Comparison of ENCODE assay signal across 26 cellular contexts in the genomic region with DNA sequence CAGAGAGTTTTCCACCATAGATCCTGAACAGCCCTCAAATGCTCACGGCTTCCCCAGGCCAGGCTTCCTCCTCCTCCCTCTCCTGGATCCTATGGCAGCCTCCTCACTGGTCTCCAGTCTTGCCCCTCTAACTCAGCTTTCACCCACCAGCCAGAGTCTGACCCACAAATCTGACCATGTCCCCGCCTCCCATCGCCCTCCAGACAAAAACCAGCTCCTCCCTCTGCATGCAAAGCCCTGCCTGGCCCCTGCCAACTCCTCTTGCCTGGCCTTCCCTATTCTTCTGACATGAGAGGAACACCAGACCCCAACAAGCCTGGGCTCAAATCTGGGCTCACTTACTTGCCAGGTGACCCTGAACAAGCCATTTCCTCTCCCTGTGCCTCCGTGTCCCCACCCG. TPM values are rescaled to one million over a fixed set of nuclear protein-coding genes. Genes with fewer than 3 reads are reported as not detected.
DNase-seq lines count a peak whose midpoint lies in the region; TF ChIP-seq lines count a peak whose summit lies in the region.
"Had no signal": no experiment of that assay in that cellular context is flagged by ENCODE, and none has a peak within 500 bp of the region (broad histone marks: within the 10 kb centered on the region; RNA-seq: fewer than 3 reads in every experiment).

No MANE protein-coding gene starts in this region.

- H3K9ac ChIP-seq in HUES6 (ENCODE audit: low read length), result peak overlapping the region; percentile 1

- H3K27ac ChIP-seq in CD8-positive, alpha-beta memory T cell (ENCODE audit: low read depth, low read length), result no peak overlapping the region
- H3K27ac ChIP-seq in HUES6 (ENCODE audit: low read depth, low read length) (no peak overlapping the region), ectodermal cell (ENCODE audit: insufficient read depth, low read depth, low read length, poor library complexity, severe bottlenecking) (peak overlapping the region; percentile 52)
- H3K27ac ChIP-seq: psoas muscle, SK-N-MC, tibial artery had no signal

- no peaks in the 10 kb centered on the region for H3K27me3 Mint-ChIP-seq in CD8-positive, alpha-beta memory T cell
- no peaks in the 10 kb centered on the region for H3K27me3 Mint-ChIP-seq in neural crest cell (ENCODE audit: low read depth)
- H3K27me3 Mint-ChIP-seq: naive B cell had no signal

- no peaks in the 10 kb centered on the region for H3K9me3 ChIP-seq in CD8-positive, alpha-beta memory T cell (ENCODE audit: low read length)
- H3K9me3 ChIP-seq in HUES6 (ENCODE audit: control insufficient read depth, insufficient read depth, low read depth, low read length) (no peaks in the 10 kb centered on the region), ectodermal cell (ENCODE audit: control insufficient read depth, low read length) (no peaks in the 10 kb centered on the region)
- H3K9me3 ChIP-seq: psoas muscle, tibial artery had no signal

- peaks cover 61% of the 10 kb centered on the region for H3K36me3 ChIP-seq in CD8-positive, alpha-beta memory T cell (ENCODE audit: insufficient read depth, low read length)
- peaks cover 42% of the 10 kb centered on the region for H3K36me3 ChIP-seq in HUES6 (ENCODE audit: control insufficient read depth, insufficient read depth, low read length)
- H3K36me3 ChIP-seq in ectodermal cell (ENCODE audit: control insufficient read depth, insufficient read depth, low read length), result no peaks in the 10 kb centered on the region

- CTCF ChIA-PET in CD8-positive, alpha-beta memory T cell (lab: Charles Lee), result no interaction called here

- no peak overlapping the region for H3K4me3 ChIP-seq in CD8-positive, alpha-beta memory T cell (ENCODE audit: low read length)
- H3K4me3 ChIP-seq in HUES6 (ENCODE audit: low read depth, low read length), result no peak overlapping the region
- H3K4me3 ChIP-seq in ectodermal cell (ENCODE audit: insufficient read depth, low read depth, low read length), result no peak overlapping the region
- H3K4me3 ChIP-seq: lung, psoas muscle, SK-N-MC, tibial artery had no signal

- no peak for TF ChIP-seq CTCF in neural crest cell (conservative IDR thresholded peaks at IDR 0.05)

- H3K4me1 Mint-ChIP-seq in CD8-positive, alpha-beta memory T cell, result peaks cover 0 to 4% (median 0%) of the 10 kb centered on the region in 3 donors
- H3K4me1 Mint-ChIP-seq in neural crest cell, result peaks cover 12% of the 10 kb centered on the region

- POLR2A ChIA-PET in CD8-positive, alpha-beta memory T cell (lab: Charles Lee), result interaction anchor here (0.5 kb wide), 1 partner anchor 19 kb away, joined by 5 read pairs; no protein-coding TSS in a partner anchor

- WGBS in ectodermal cell, 2 experiments, result 76 to 79% methylated on average over 5 of the region's 5 CpGs

- DNase-seq in CD8-positive, alpha-beta memory T cell, result no peak
- DNase-seq in neural crest cell (ENCODE audit: low read depth, low spot score) (no peak), HT-29 (ENCODE audit: low spot score) (no peak), 8988T (no peak)
- no peak for DNase-seq in activated CD8-positive, alpha-beta memory T cell treated with anti-CD3 and anti-CD28 coated beads, Interleukin-2, amount 50 U/mL, for 4 hours
- DNase-seq: activated CD4-positive, CD25-positive, alpha-beta regulatory T cell; COR-L47; DND-41; erythroblast; foreskin melanocyte; hippocampal formation; Kasumi-1; naive B cell; NCI-H1048; NCI-H2029; NCI-H446 treated with DMSO at 0.1 percent for 48 hours; NK-92 treated with Interleukin-12 subunit alpha and Interleukin-12 subunit beta, amount 100 ng/mL, for 24 hours; psoas muscle; stimulated activated CD4-positive, alpha-beta T cell treated with anti-CD3 and anti-CD28 coated beads, Interleukin-2, amount 100 ng/mL, for 24 hours; stimulated activated naive CD8-positive, alpha-beta T cell treated with anti-CD3 and anti-CD28 coated beads, Interleukin-15, Interleukin-2, amounts not matched to agents 100 U/mL and 50 U/mL, for 24 hours; tibial artery had no signal

- H3K36me3 Mint-ChIP-seq in CD8-positive, alpha-beta memory T cell, result peaks cover 0 to 92% (median 20%) of the 10 kb centered on the region in 3 donors
- H3K36me3 Mint-ChIP-seq in neural crest cell (ENCODE audit: low read depth), result no peaks in the 10 kb centered on the region

- H3K4me1 ChIP-seq in CD8-positive, alpha-beta memory T cell (ENCODE audit: insufficient read depth, low read length), result no peaks in the 10 kb centered on the region
- peaks cover 43% of the 10 kb centered on the region for H3K4me1 ChIP-seq in HUES6 (ENCODE audit: control insufficient read depth, insufficient read depth, low read length)
- H3K4me1 ChIP-seq in ectodermal cell (ENCODE audit: control insufficient read depth, insufficient read depth, low read length), result peaks cover 53% of the 10 kb centered on the region
- H3K4me1 ChIP-seq: psoas muscle had no signal

- H3K27me3 ChIP-seq in CD8-positive, alpha-beta memory T cell (ENCODE audit: insufficient read depth, low read length, poor library complexity, severe bottlenecking), result no peaks in the 10 kb centered on the region
- H3K27me3 ChIP-seq in HUES6 (ENCODE audit: control insufficient read depth, insufficient read depth, low read length) (no peaks in the 10 kb centered on the region), ectodermal cell (ENCODE audit: control insufficient read depth, insufficient read depth, low read length, poor library complexity, severe bottlenecking) (no peaks in the 10 kb centered on the region)
- H3K27me3 ChIP-seq: tibial artery had no signal

- H3K27ac Mint-ChIP-seq in CD8-positive, alpha-beta memory T cell, result peak overlapping the region in 6 of 8 donors; percentile 63 to 99 (median 81)
- H3K27ac Mint-ChIP-seq in neural crest cell (ENCODE audit: unreplicated experiment), result peak overlapping the region; percentile 88
- H3K27ac Mint-ChIP-seq: activated T-helper 2 cell treated with anti-CD3 and anti-CD28 coated beads, Interferon-gamma antibody, Interleukin-2, Interleukin-4, amounts not matched to agents 10 μg/mL and 5 μg/mL and 100 μg/mL, durations not matched to agents 14 hours and 24 hours and 36 hours had no signal

- H3K9me3 Mint-ChIP-seq in CD8-positive, alpha-beta memory T cell, result no peaks in the 10 kb centered on the region
- no peaks in the 10 kb centered on the region for H3K9me3 Mint-ChIP-seq in neural crest cell
- H3K9me3 Mint-ChIP-seq: activated T-helper 2 cell treated with anti-CD3 and anti-CD28 coated beads, Interferon-gamma antibody, Interleukin-2, Interleukin-4, amounts not matched to agents 10 μg/mL and 5 μg/mL and 100 μg/mL, durations not matched to agents 14 hours and 24 hours and 36 hours; naive B cell had no signal

- H3K4me3 Mint-ChIP-seq in CD8-positive, alpha-beta memory T cell, result no peak overlapping the region
- no peak overlapping the region for H3K4me3 Mint-ChIP-seq in neural crest cell

RNA-seq across cellular contexts. Expression of gene PDE2A, which starts 32.4 kb away (rescaled TPM):
- under 1 TPM; 0.55 to 0.66 TPM for total RNA-seq in CD8-positive, alpha-beta memory T cell
- 0.08 TPM for polyA plus RNA-seq in CD8-positive, alpha-beta memory T cell
- 23.5 TPM for polyA plus RNA-seq in ectodermal cell (2013, experiment 1 of 4)
- polyA plus RNA-seq in ectodermal cell (2013, experiment 2 of 4), result 31.7 TPM
- 17.9 TPM for polyA plus RNA-seq in ectodermal cell (2013, experiment 3 of 4)
- 15.1 TPM for polyA plus RNA-seq in ectodermal cell (2013, experiment 4 of 4)
- 2.0 and 3.0 TPM in 2 replicates for total RNA-seq in neural crest cell
- 0.29 and 0.79 TPM in 2 replicates for total RNA-seq in HT-29 (2014; rRNA removed; shearing (Covaris generic))

RNA-seq across cellular contexts. Expression of gene ARAP1, which starts 45.6 kb away (rescaled TPM):
- total RNA-seq in CD8-positive, alpha-beta memory T cell, result 10 to 100 TPM; 61.2 to 64.0 TPM
- 39.8 TPM for polyA plus RNA-seq in CD8-positive, alpha-beta memory T cell
- 34.4 TPM for polyA plus RNA-seq in ectodermal cell (2013, experiment 1 of 4)
- polyA plus RNA-seq in ectodermal cell (2013, experiment 2 of 4), result 44.5 TPM
- polyA plus RNA-seq in ectodermal cell (2013, experiment 3 of 4), result 25.4 TPM
- polyA plus RNA-seq in ectodermal cell (2013, experiment 4 of 4), result 32.6 TPM
- total RNA-seq in neural crest cell, result 79.0 and 80.7 TPM in 2 replicates
- 109 and 161 TPM in 2 replicates for total RNA-seq in HT-29 (2014; rRNA removed; shearing (Covaris generic))
